In genomic region chr7:72540923-72541322, GRCh38 we compare ENCODE assay signal across 29 cellular contexts.
"Had no signal": no experiment of that assay in that cellular context is flagged by ENCODE, and none has a peak within 500 bp of the region (broad histone marks: within the 10 kb centered on the region; RNA-seq: fewer than 3 reads in every experiment).

No MANE protein-coding gene starts in this region.

- H3K27me3 Mint-ChIP-seq: dendritic cell treated with granulocyte-macrophage colony-stimulating factor and Interleukin-4, amounts not matched to agents 40 ng/mL and 50 ng/mL, for 4 days; effector memory CD8-positive, alpha-beta T cell had no signal

- H3K4me2 ChIP-seq: hepatocyte had no signal

- H3K79me2 ChIP-seq: hepatocyte had no signal

- H3K27me3 ChIP-seq: colonic mucosa, dorsolateral prefrontal cortex, esophagus muscularis mucosa, esophagus squamous epithelium, foreskin keratinocyte, gastrocnemius medialis, gastroesophageal sphincter, heart left ventricle, heart right ventricle, hepatocyte had no signal

- H2AFZ ChIP-seq: hepatocyte had no signal

- DNase-seq: colonic mucosa; cortex of kidney; dermis blood vessel endothelial cell; dorsolateral prefrontal cortex; effector CD4-positive, alpha-beta T cell; effector CD8-positive, alpha-beta T cell; effector memory CD4-positive, alpha-beta T cell; effector memory CD8-positive, alpha-beta T cell; endodermal cell; erythroblast; esophagus squamous epithelium; foreskin fibroblast; foreskin keratinocyte; foreskin melanocyte; gastrocnemius medialis; glutamatergic neuron; head of caudate nucleus; heart left ventricle; heart right ventricle had no signal

- H3K4me1 Mint-ChIP-seq: endodermal cell had no signal

- H3K4me3 Mint-ChIP-seq: dendritic cell treated with granulocyte-macrophage colony-stimulating factor and Interleukin-4, amounts not matched to agents 40 ng/mL and 50 ng/mL, for 4 days; effector memory CD8-positive, alpha-beta T cell; endodermal cell had no signal

- H3K4me3 ChIP-seq: colonic mucosa, coronary artery, dorsolateral prefrontal cortex, esophagus muscularis mucosa, esophagus squamous epithelium, gastrocnemius medialis, gastroesophageal sphincter, heart left ventricle, heart right ventricle, hepatocyte had no signal

- H3K27ac Mint-ChIP-seq: dendritic cell treated with granulocyte-macrophage colony-stimulating factor and Interleukin-4, amounts not matched to agents 40 ng/mL and 50 ng/mL, for 4 days; effector memory CD8-positive, alpha-beta T cell; endodermal cell had no signal

- H3K36me3 ChIP-seq: colonic mucosa, esophagus muscularis mucosa, esophagus squamous epithelium, gastrocnemius medialis, gastroesophageal sphincter, heart left ventricle, heart right ventricle had no signal

- FAIRE-seq: endometrium, endothelial cell of umbilical vein, frontal cortex had no signal

- ATAC-seq: effector memory CD8-positive, alpha-beta T cell; esophagus mucosa; foreskin keratinocyte; gastrocnemius medialis; gastroesophageal sphincter; heart left ventricle; heart right ventricle had no signal

- H3K9me3 Mint-ChIP-seq: dendritic cell treated with granulocyte-macrophage colony-stimulating factor and Interleukin-4, amounts not matched to agents 40 ng/mL and 50 ng/mL, for 4 days; effector memory CD8-positive, alpha-beta T cell; endodermal cell had no signal

- H3K4me1 ChIP-seq: colonic mucosa, esophagus muscularis mucosa, esophagus squamous epithelium, foreskin keratinocyte, gastrocnemius medialis, gastroesophageal sphincter, heart left ventricle, heart right ventricle had no signal

- H3K9me3 ChIP-seq: colonic mucosa, esophagus muscularis mucosa, esophagus squamous epithelium, gastrocnemius medialis, gastroesophageal sphincter, heart left ventricle, heart right ventricle had no signal

- H3K27ac ChIP-seq: colonic mucosa, coronary artery, dorsolateral prefrontal cortex, epithelial cell of prostate, esophagus muscularis mucosa, esophagus squamous epithelium, foreskin keratinocyte, gastrocnemius medialis, gastroesophageal sphincter, heart left ventricle, heart right ventricle, hepatocyte had no signal
